ENCODE assay signal across 1 cellular context in the genomic region with DNA sequence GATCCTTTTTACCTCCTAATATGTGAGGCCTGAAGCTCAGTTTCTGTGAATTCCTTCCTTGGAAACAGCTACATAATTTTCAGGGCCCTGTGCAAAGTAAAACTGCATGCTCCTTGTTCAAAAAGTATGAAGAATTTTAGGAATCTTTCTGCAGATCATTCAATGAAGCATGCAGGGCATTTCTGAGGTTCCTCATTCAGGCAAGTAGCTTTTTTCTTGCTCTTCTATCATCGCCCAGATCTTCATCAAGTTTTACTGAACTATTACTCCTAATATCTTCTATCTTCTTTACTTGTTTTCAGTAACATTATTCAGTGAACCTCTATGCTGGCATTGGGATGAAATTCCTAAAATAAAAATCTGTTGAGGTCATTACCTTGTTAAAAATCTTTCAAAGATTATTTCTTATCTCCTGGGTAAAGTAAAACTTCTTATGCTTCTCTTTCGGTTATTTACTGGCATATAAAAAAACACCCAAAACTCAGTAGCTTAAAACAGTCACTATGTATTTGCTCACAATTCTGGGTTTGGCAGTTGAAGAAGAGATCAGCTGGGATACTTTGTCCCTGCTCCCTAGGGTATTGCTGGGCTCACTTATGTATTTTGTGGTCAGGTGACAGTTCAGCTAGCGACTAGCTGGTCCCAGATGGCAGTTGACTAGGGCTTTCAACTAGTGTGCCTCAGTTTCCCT.
TF ChIP-seq lines count a peak whose summit lies in the region.

No MANE protein-coding gene starts in this region.

TF ChIP-seq in SK-N-SH, 30 proteins besides CTCF, POLR2A, EP300 and RAD21 (continued from another document):
- TF ChIP-seq, protein P1, sequence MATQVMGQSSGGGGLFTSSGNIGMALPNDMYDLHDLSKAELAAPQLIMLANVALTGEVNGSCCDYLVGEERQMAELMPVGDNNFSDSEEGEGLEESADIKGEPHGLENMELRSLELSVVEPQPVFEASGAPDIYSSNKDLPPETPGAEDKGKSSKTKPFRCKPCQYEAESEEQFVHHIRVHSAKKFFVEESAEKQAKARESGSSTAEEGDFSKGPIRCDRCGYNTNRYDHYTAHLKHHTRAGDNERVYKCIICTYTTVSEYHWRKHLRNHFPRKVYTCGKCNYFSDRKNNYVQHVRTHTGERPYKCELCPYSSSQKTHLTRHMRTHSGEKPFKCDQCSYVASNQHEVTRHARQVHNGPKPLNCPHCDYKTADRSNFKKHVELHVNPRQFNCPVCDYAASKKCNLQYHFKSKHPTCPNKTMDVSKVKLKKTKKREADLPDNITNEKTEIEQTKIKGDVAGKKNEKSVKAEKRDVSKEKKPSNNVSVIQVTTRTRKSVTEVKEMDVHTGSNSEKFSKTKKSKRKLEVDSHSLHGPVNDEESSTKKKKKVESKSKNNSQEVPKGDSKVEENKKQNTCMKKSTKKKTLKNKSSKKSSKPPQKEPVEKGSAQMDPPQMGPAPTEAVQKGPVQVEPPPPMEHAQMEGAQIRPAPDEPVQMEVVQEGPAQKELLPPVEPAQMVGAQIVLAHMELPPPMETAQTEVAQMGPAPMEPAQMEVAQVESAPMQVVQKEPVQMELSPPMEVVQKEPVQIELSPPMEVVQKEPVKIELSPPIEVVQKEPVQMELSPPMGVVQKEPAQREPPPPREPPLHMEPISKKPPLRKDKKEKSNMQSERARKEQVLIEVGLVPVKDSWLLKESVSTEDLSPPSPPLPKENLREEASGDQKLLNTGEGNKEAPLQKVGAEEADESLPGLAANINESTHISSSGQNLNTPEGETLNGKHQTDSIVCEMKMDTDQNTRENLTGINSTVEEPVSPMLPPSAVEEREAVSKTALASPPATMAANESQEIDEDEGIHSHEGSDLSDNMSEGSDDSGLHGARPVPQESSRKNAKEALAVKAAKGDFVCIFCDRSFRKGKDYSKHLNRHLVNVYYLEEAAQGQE (IDR thresholded peaks at IDR 0.05; ENCODE audit: low read depth, low read length): no peak
- TF ChIP-seq, protein P2, sequence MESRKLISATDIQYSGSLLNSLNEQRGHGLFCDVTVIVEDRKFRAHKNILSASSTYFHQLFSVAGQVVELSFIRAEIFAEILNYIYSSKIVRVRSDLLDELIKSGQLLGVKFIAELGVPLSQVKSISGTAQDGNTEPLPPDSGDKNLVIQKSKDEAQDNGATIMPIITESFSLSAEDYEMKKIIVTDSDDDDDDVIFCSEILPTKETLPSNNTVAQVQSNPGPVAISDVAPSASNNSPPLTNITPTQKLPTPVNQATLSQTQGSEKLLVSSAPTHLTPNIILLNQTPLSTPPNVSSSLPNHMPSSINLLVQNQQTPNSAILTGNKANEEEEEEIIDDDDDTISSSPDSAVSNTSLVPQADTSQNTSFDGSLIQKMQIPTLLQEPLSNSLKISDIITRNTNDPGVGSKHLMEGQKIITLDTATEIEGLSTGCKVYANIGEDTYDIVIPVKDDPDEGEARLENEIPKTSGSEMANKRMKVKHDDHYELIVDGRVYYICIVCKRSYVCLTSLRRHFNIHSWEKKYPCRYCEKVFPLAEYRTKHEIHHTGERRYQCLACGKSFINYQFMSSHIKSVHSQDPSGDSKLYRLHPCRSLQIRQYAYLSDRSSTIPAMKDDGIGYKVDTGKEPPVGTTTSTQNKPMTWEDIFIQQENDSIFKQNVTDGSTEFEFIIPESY (IDR thresholded peaks at IDR 0.05; ENCODE audit: borderline replicate concordance, low read depth): no peak
- TF ChIP-seq GABPA (IDR thresholded peaks at IDR 0.05; ENCODE audit: low read depth): no peak
- TF ChIP-seq TAF1 (IDR thresholded peaks at IDR 0.05; ENCODE audit: borderline replicate concordance, low read depth, low read length): no peak
- TF ChIP-seq POLR2AphosphoS5 (IDR thresholded peaks at IDR 0.05; ENCODE audit: low read depth, low read length): no peak
- no peak for TF ChIP-seq NFIC (IDR thresholded peaks at IDR 0.05; ENCODE audit: borderline replicate concordance)
- TF ChIP-seq, protein P3, sequence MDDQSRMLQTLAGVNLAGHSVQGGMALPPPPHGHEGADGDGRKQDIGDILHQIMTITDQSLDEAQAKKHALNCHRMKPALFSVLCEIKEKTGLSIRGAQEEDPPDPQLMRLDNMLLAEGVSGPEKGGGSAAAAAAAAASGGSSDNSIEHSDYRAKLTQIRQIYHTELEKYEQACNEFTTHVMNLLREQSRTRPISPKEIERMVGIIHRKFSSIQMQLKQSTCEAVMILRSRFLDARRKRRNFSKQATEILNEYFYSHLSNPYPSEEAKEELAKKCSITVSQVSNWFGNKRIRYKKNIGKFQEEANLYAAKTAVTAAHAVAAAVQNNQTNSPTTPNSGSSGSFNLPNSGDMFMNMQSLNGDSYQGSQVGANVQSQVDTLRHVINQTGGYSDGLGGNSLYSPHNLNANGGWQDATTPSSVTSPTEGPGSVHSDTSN (IDR thresholded peaks at IDR 0.05): no peak
- TF ChIP-seq, protein P4, sequence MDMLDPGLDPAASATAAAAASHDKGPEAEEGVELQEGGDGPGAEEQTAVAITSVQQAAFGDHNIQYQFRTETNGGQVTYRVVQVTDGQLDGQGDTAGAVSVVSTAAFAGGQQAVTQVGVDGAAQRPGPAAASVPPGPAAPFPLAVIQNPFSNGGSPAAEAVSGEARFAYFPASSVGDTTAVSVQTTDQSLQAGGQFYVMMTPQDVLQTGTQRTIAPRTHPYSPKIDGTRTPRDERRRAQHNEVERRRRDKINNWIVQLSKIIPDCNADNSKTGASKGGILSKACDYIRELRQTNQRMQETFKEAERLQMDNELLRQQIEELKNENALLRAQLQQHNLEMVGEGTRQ (IDR thresholded peaks at IDR 0.05; ENCODE audit: borderline replicate concordance, low read depth, low read length): no peak
- no peak for TF ChIP-seq RFX5 (IDR thresholded peaks at IDR 0.05; ENCODE audit: low read length)
